14 cellular contexts compared by ENCODE assay signal in the genomic region with DNA sequence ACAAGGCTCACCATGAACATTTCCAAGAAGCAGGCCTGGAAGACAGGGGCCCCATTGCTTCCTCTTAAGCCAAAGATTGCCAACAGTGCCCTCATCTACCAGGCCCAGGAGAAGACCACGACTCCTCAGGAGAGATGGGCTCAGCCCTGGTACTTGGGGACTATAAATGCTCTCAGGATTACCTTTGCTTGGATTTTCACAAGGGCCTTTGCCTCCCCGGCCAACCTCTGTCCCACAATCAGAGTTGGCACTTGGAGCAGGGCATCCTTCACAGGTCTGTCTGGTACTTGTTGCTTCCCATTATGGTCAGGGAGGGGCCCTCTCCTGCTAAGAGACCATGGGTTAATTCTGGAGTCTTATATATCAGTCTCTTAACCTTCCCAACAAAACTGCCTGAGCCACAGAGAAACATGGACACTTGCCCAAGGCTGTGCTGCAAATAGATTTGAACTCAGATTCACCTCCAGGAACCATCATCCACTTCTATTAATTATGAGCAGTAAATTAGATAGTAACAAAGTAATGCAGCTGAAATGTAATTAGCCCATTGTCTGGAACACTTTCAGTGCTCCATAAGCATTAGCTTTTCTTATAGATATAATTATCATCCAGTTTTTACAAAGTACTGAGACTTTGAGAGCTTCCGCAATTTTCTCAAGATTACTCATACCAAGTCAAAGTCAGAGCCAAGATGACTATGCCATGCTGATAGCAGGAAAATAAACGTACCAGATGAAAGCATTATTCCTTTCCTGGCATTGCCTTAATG. TPM values are rescaled to one million over a fixed set of nuclear protein-coding genes. Genes with fewer than 3 reads are reported as not detected.
DNase-seq lines count a peak whose midpoint lies in the region; TF ChIP-seq lines count a peak whose summit lies in the region.
"Had no signal": no experiment of that assay in that cellular context is flagged by ENCODE, and none has a peak within 500 bp of the region (broad histone marks: within the 10 kb centered on the region; RNA-seq: fewer than 3 reads in every experiment).

No MANE protein-coding gene starts in this region.

- intact Hi-C loops in adrenal gland (cut with DNase I), result no loop called here

- H3K4me3 ChIP-seq in adrenal gland, result no peak overlapping the region
- no peak overlapping the region for H3K4me3 ChIP-seq in foreskin fibroblast (ENCODE audit: low read depth in 1 of 2, low read length in 2 of 2)
- H3K4me3 ChIP-seq in urinary bladder (ENCODE audit: low read depth, low read length), result no peak overlapping the region
- H3K4me3 ChIP-seq: smooth muscle cell had no signal

- TF ChIP-seq CTCF in adrenal gland (IDR thresholded peaks at IDR 0.05) (no peak), foreskin fibroblast (IDR thresholded peaks at IDR 0.05; ENCODE audit: low read depth, low read length) (no peak)

- peaks cover 35 to 55% of the 10 kb centered on the region in 2 donors for H3K4me1 ChIP-seq in adrenal gland (replicated peaks in 1 of 2)
- H3K4me1 ChIP-seq in urinary bladder (ENCODE audit: insufficient read depth), result peaks cover 2% of the 10 kb centered on the region

- no peaks in the 10 kb centered on the region for H3K9me3 ChIP-seq in adrenal gland (replicated peaks in 1 of 3)

- H3K27ac ChIP-seq in adrenal gland (peak overlapping the region in 4 of 5 donors; percentile 30 to 79 (median 72)), urinary bladder (ENCODE audit: low read depth) (peak overlapping the region; percentile 7)

- H3K27me3 ChIP-seq in adrenal gland, result no peaks in the 10 kb centered on the region

- H3K36me3 ChIP-seq in adrenal gland (replicated peaks in 1 of 2) (no peaks in the 10 kb centered on the region), urinary bladder (ENCODE audit: insufficient read depth) (no peaks in the 10 kb centered on the region)

- no peak for TF ChIP-seq POLR2A in adrenal gland (IDR thresholded peaks at IDR 0.05)

- WGBS in adrenal gland, 4 donors, result 30 to 51% (median 44%) methylated on average over 2 to 4 of the region's 4 CpGs
- 65% methylated on average over 4 of the region's 4 CpGs for WGBS in urinary bladder

- peak in 2 of 3 experiments; percentile 30 to 74 for DNase-seq in NCI-H1417 (lab: John Stamatoyannopoulos, UW)
- DNase-seq in NCI-H1417 treated with DMSO at 0.1 percent for 48 hours (lab: John Stamatoyannopoulos, UW), result no peak
- peak; percentile 61 to 80 (median 70) for DNase-seq in adrenal gland
- peak; percentile 36 to 50 for DNase-seq in foreskin fibroblast
- no peak for DNase-seq in AG20443 (ENCODE audit: low spot score)
- DNase-seq in NCI-H1048 (lab: John Stamatoyannopoulos, UW), result no peak
- no peak for DNase-seq in mesenteric fat pad (ENCODE audit: low spot score)

RNA-seq across cellular contexts. Expression of gene POU2AF3, which starts 33.5 kb away (rescaled TPM):
- 1 to 10 TPM in 6 of 8 donors, under 1 TPM in 1, not detected in 1; 0.28 to 4.2 (median 1.8) TPM for total RNA-seq in adrenal gland
- 1 to 10 TPM in 2 of 3 donors, under 1 TPM in 1; 0.81 to 4.8 (median 2.9) TPM for polyA plus RNA-seq in adrenal gland
- 2.5 TPM for total RNA-seq in urinary bladder
- polyA plus RNA-seq in urinary bladder, result 7.7 TPM
- 0.58 TPM for total RNA-seq in mesenteric fat pad
- total RNA-seq: A172; activated CD8-positive, alpha-beta memory T cell treated with anti-CD3 and anti-CD28 coated beads for 36 hours; endothelial cell of umbilical vein; lung microvascular endothelial cell; SK-MEL-5; smooth muscle cell had no signal
- polyA plus RNA-seq: endothelial cell of umbilical vein, smooth muscle cell had no signal

RNA-seq across cellular contexts. Expression of gene POU2AF1, which starts 47.2 kb away (rescaled TPM):
- under 1 TPM in 3 of 8 donors, not detected in 5; 0.18 to 0.71 (median 0.38) TPM for total RNA-seq in adrenal gland
- 1 to 10 TPM in 1 of 3 donors, under 1 TPM in 2; 0.03 to 1.7 (median 0.80) TPM for polyA plus RNA-seq in adrenal gland
- total RNA-seq in urinary bladder, result 1.0 TPM
- polyA plus RNA-seq in urinary bladder, result 1.0 TPM
- total RNA-seq in mesenteric fat pad, result 0.10 TPM
- total RNA-seq: A172, endothelial cell of umbilical vein, lung microvascular endothelial cell, SK-MEL-5, smooth muscle cell had no signal
- polyA plus RNA-seq: endothelial cell of umbilical vein, smooth muscle cell had no signal

Comparison
In these comparisons a context has a peak if more than half of its experiments do, and no peak if none do; other contexts are left out.
1. DNase-seq: peak in NCI-H1417 (2 of 3), adrenal gland (7 of 7) and foreskin fibroblast (2 of 2); none in NCI-H1417 treated with DMSO at 0.1 percent for 48 hours (single experiment), AG20443 (single experiment), NCI-H1048 (single experiment) and mesenteric fat pad (single experiment).